ENCODE assay signal across 22 cellular contexts in genomic region chr1:12387641-12388040, GRCh38.
DNase-seq lines count a peak whose midpoint lies in the region; ATAC-seq and TF ChIP-seq lines count a peak whose summit lies in the region.
"Had no signal": no experiment of that assay in that cellular context is flagged by ENCODE, and none has a peak within 500 bp of the region (broad histone marks: within the 10 kb centered on the region; RNA-seq: fewer than 3 reads in every experiment).

No MANE protein-coding gene starts in this region.

- no peak overlapping the region for H3K4ac ChIP-seq in mesendoderm (ENCODE audit: low read depth, low read length)

- no peaks in the 10 kb centered on the region for H3K79me2 ChIP-seq in mesendoderm (ENCODE audit: control insufficient read depth, insufficient read depth, low read length)

- H3K27ac ChIP-seq in mesendoderm (ENCODE audit: low read depth, low read length): no peak overlapping the region
- H3K27ac ChIP-seq: testis had no signal

- H3K23ac ChIP-seq in mesendoderm (ENCODE audit: low read length): no peak overlapping the region

- H2AK5ac ChIP-seq in mesendoderm (ENCODE audit: low read length): no peak overlapping the region

- in situ Hi-C loops in astrocyte of the spinal cord (cut with HindIII; ENCODE audit: low sequenced_read_pairs): no loop called here

- ATAC-seq in GM19395 (IDR thresholded peaks at IDR 0.05; ENCODE audit: unreplicated experiment): no peak
- ATAC-seq: activated CD8-positive, alpha-beta T cell treated with anti-CD3 and anti-CD28 coated beads, Interleukin-2, amount 10 ng/mL, durations not matched to agents 7 days and 5 days; heart left ventricle; left lobe of liver; stimulated activated effector memory CD8-positive, alpha-beta T cell treated with anti-CD3 and anti-CD28 coated beads, Interleukin-12 subunit alpha, Interleukin-12 subunit beta, amount 100 ng/mL, for 72 hours had no signal

- H3K36me3 ChIP-seq in mesendoderm (ENCODE audit: control insufficient read depth, insufficient read depth, low read length): no peaks in the 10 kb centered on the region

- TF ChIP-seq CTCF in astrocyte of the spinal cord (IDR thresholded peaks at IDR 0.05; ENCODE audit: low read depth, low read length): no peak

- H3K56ac ChIP-seq in mesendoderm (ENCODE audit: low read length): no peak overlapping the region

- H4K5ac ChIP-seq in mesendoderm (ENCODE audit: low read length): no peak overlapping the region

- no peak overlapping the region for H2BK15ac ChIP-seq in mesendoderm (replicated peaks; ENCODE audit: low read depth)

- no peak overlapping the region for H3K4me2 ChIP-seq in mesendoderm (ENCODE audit: low read length)

- no peak overlapping the region for H3K9ac ChIP-seq in mesendoderm (ENCODE audit: low read length)

- no peak overlapping the region for H4K8ac ChIP-seq in mesendoderm (ENCODE audit: low read depth, low read length)

- H3K4me3 ChIP-seq in astrocyte of the spinal cord (ENCODE audit: low read depth, low read length): no peak overlapping the region
- no peak overlapping the region for H3K4me3 ChIP-seq in mesendoderm (ENCODE audit: low read length)
- H3K4me3 ChIP-seq: esophagus squamous epithelium, heart left ventricle, testis had no signal

- H3K18ac ChIP-seq in mesendoderm (ENCODE audit: low read length): no peak overlapping the region

- no peak overlapping the region for H2BK120ac ChIP-seq in mesendoderm (ENCODE audit: low read depth, low read length)

- no peaks in the 10 kb centered on the region for H3K27me3 ChIP-seq in mesendoderm (ENCODE audit: insufficient read depth, low read length, poor library complexity)
- H3K27me3 ChIP-seq: esophagus squamous epithelium, heart left ventricle, testis had no signal

- H3K4me1 ChIP-seq in mesendoderm (ENCODE audit: control insufficient read depth, low read depth, low read length): no peaks in the 10 kb centered on the region
- H3K4me1 ChIP-seq: testis had no signal

- DNase-seq in NCI-H2171 treated with DMSO at 0.1 percent for 48 hours (lab: John Stamatoyannopoulos, UW): peak; percentile 19
- no peak for DNase-seq in NCI-H2171 (lab: John Stamatoyannopoulos, UW)
- peak; percentile 19 for DNase-seq in OCI-M1 (lab: John Stamatoyannopoulos, UW)
- peak; percentile 39 for DNase-seq in astrocyte of the spinal cord (ENCODE audit: low read depth, low spot score)
- DNase-seq in mesendoderm: peak; percentile 31
- no peak for DNase-seq in DMS 273 treated with DMSO at 0.1 percent for 48 hours (lab: John Stamatoyannopoulos, UW)
- DNase-seq in DMS 273 (lab: John Stamatoyannopoulos, UW; ENCODE audit: unreplicated experiment): no peak
- DNase-seq: activated CD4-positive, CD25-positive, alpha-beta regulatory T cell; activated CD8-positive, alpha-beta T cell treated with anti-CD3 and anti-CD28 coated beads, Interleukin-2, amount 10 ng/mL, durations not matched to agents 7 days and 5 days; activated naive CD4-positive, alpha-beta T cell treated with Interleukin-2 at 50 U/mL for 16 hours; activated T-cell treated with anti-CD3 and anti-CD28 coated beads, Interleukin-2, amount 50 U/mL, for 24 hours; C1 segment of cervical spinal cord; effector CD8-positive, alpha-beta T cell; esophagus squamous epithelium; heart left ventricle; NCI-H1436; NCI-H748 treated with DMSO at 0.1 percent for 48 hours; SIG-M5; testis had no signal

- H2BK5ac ChIP-seq in mesendoderm (ENCODE audit: low read length): no peak overlapping the region

- no peaks in the 10 kb centered on the region for H3K79me1 ChIP-seq in mesendoderm (ENCODE audit: low read length)

Comparison
In these comparisons a context has a peak if more than half of its experiments do, and no peak if none do; other contexts are left out.
1. DNase-seq: peak in NCI-H2171 treated with DMSO at 0.1 percent for 48 hours (single experiment), OCI-M1 (single experiment), astrocyte of the spinal cord (single experiment) and mesendoderm (single experiment); none in NCI-H2171 (single experiment), DMS 273 treated with DMSO at 0.1 percent for 48 hours (single experiment) and DMS 273 (single experiment).